In genomic region chr2:140473851-140474250, GRCh38 we compare ENCODE assay signal across 16 cellular contexts.
A peak's percentile ranks its signal among the peaks of the same experiment; 100 is the strongest.
DNase-seq lines count a peak whose midpoint lies in the region; ATAC-seq, FAIRE-seq and TF ChIP-seq lines count a peak whose summit lies in the region.
"Had no signal": no experiment of that assay in that cellular context is flagged by ENCODE, and none has a peak within 500 bp of the region (broad histone marks: within the 10 kb centered on the region; RNA-seq: fewer than 3 reads in every experiment).

No MANE protein-coding gene starts in this region.

- no peak for TF ChIP-seq CTCF in RWPE1 (conservative IDR thresholded peaks at IDR 0.05; ENCODE audit: low read depth)
- TF ChIP-seq CTCF in foreskin keratinocyte (conservative IDR thresholded peaks at IDR 0.05), result no peak

- H3K4me1 ChIP-seq in HUES48 (ENCODE audit: control insufficient read depth, insufficient read depth, low read length), result peaks cover 8% of the 10 kb centered on the region
- no peaks in the 10 kb centered on the region for H3K4me1 ChIP-seq in foreskin keratinocyte
- H3K4me1 ChIP-seq: BE2C had no signal

- H3K27me3 ChIP-seq in HUES48 (ENCODE audit: control insufficient read depth, insufficient read depth, low read length), result no peaks in the 10 kb centered on the region
- H3K27me3 ChIP-seq in foreskin keratinocyte, result no peaks in the 10 kb centered on the region
- H3K27me3 ChIP-seq: BE2C had no signal

- POLR2A ChIA-PET in RWPE1 (lab: Yijun Ruan, JAX; ENCODE audit: low non-redundant PET), result no interaction called here

- ATAC-seq in foreskin keratinocyte (peak; percentile 31), HG02571 (IDR thresholded peaks at IDR 0.05; ENCODE audit: unreplicated experiment) (no peak)
- ATAC-seq: GM12878 had no signal

- no peak overlapping the region for H3K9ac ChIP-seq in HUES48 (ENCODE audit: low read depth, low read length)
- H3K9ac ChIP-seq: GM23248 had no signal

- no peaks in the 10 kb centered on the region for H3K9me3 ChIP-seq in HUES48 (ENCODE audit: control insufficient read depth, insufficient read depth, low read length)
- H3K9me3 ChIP-seq: BE2C had no signal

- no peaks in the 10 kb centered on the region for H3K36me3 ChIP-seq in HUES48 (ENCODE audit: control insufficient read depth, insufficient read depth, low read length)
- H3K36me3 ChIP-seq: BE2C had no signal

- peak; percentile 2 for DNase-seq in RWPE1 (ENCODE audit: low spot score)
- DNase-seq in foreskin keratinocyte, result peak in 1 of 2 donors; percentile 12
- DNase-seq in renal cortical epithelial cell (ENCODE audit: low read depth), result peak; percentile 41
- no peak for DNase-seq in GM19239 (ENCODE audit: insufficient read length, low spot score)
- no peak for DNase-seq in AML-193 (lab: John Stamatoyannopoulos, UW)
- DNase-seq: BE2C; CD4-positive, alpha-beta memory T cell; DMS153; GM23248; IMR-90; KBM-7 had no signal

- CTCF ChIA-PET in RWPE1 (lab: Yijun Ruan, JAX), result interaction anchor here (0.5 kb wide), 1 partner anchor 741 kb away, joined by 3 read pairs; no protein-coding TSS in a partner anchor

- FAIRE-seq in GM19239 (lab: Jason Lieb, UNC), result no peak
- FAIRE-seq: A204.1, GM12878 had no signal

- 0 out of 2 replicates have a peak overlapping the region, but pooled peaks have one; percentile 14 for H3K4me3 ChIP-seq in HUES48 (ENCODE audit: low read depth, low read length)
- H3K4me3 ChIP-seq: GM12878, GM23248 had no signal

- H3K27ac ChIP-seq in HUES48 (ENCODE audit: low read depth, low read length) (peak overlapping the region; percentile 69), RWPE1 (no peak overlapping the region), foreskin keratinocyte (no peak overlapping the region)
- H3K27ac ChIP-seq: C4-2B, GM23248 had no signal

Comparison
In these comparisons a context has a peak if more than half of its experiments do, and no peak if none do; other contexts are left out.
1. DNase-seq: peak in RWPE1 (single experiment) and renal cortical epithelial cell (single experiment); none in GM19239 (single experiment) and AML-193 (0 of 2).